Comparison of ENCODE assay signal across 10 cellular contexts in the genomic region with DNA sequence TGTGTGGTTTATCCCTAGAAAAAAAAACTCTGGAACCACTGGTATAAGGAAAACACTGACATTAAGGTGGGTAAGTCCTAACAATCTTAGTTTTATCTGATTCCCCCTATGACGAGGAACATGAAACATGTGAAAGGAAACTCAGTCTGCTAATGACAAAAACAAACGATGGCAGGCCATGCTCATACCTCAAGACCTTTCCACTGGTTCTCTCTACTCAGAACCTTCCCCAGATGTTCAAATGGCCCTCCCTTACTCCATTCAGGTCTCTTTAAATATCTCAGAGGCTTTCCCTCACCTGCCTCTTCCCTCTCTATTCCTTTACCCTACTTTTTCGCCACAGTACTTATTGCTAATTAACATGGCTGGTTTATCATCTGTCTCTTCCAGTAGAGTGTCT. TPM values are rescaled to one million over a fixed set of nuclear protein-coding genes. Genes with fewer than 3 reads are reported as not detected.
DNase-seq lines count a peak whose midpoint lies in the region; ATAC-seq, FAIRE-seq and TF ChIP-seq lines count a peak whose summit lies in the region.
"Had no signal": no experiment of that assay in that cellular context is flagged by ENCODE, and none has a peak within 500 bp of the region (broad histone marks: within the 10 kb centered on the region; RNA-seq: fewer than 3 reads in every experiment).

No MANE protein-coding gene starts in this region.

- H3K36me3 Mint-ChIP-seq in neural progenitor cell = peaks cover 38% of the 10 kb centered on the region

- peaks cover 4% of the 10 kb centered on the region for H3K9me3 Mint-ChIP-seq in neural progenitor cell

- peaks cover 40% of the 10 kb centered on the region for H3K36me3 ChIP-seq in DOHH2 (ENCODE audit: control insufficient read depth, low read length)
- H3K36me3 ChIP-seq in HUES64 (ENCODE audit: insufficient read depth, low read length) = no peaks in the 10 kb centered on the region
- H3K36me3 ChIP-seq in GM12878 (ENCODE audit: control insufficient read depth in 2 of 2, insufficient read depth in 2 of 2, low read length in 1 of 2) = no peaks in the 10 kb centered on the region
- no peaks in the 10 kb centered on the region for H3K36me3 ChIP-seq in neural progenitor cell

- ATAC-seq in GM12878 (peak; percentile 15), GM19455 (IDR thresholded peaks at IDR 0.05; ENCODE audit: unreplicated experiment) (no peak)

- no peak for TF ChIP-seq EP300 in GM12878 (IDR thresholded peaks at IDR 0.05; ENCODE audit: borderline replicate concordance in 1 of 2, control insufficient read depth in 1 of 2, low read depth in 2 of 2, low read length in 2 of 2)

- H3K9me3 ChIP-seq in DOHH2 (ENCODE audit: control insufficient read depth, insufficient read depth, low read length) (no peaks in the 10 kb centered on the region), HUES64 (ENCODE audit: insufficient read depth, low read depth, low read length) (no peaks in the 10 kb centered on the region), GM12878 (replicated peaks; ENCODE audit: control insufficient read depth, insufficient read depth, low read length) (no peaks in the 10 kb centered on the region; the same call in 2 of the 3 replicates), neural progenitor cell (ENCODE audit: low read depth) (no peaks in the 10 kb centered on the region)
- H3K9me3 ChIP-seq: MG63 had no signal

- POLR2A ChIA-PET in GM12878 (lab: Charles Lee) = no interaction called here

- H3K27me3 Mint-ChIP-seq in neural progenitor cell (ENCODE audit: insufficient read depth, low read depth) = no peaks in the 10 kb centered on the region

- no peak for FAIRE-seq in GM12878 (lab: Jason Lieb, UNC)
- FAIRE-seq: urothelium cell line had no signal

- peak overlapping the region; percentile 79; the same call in 1 of the 2 replicates for H3K27ac ChIP-seq in DOHH2 (ENCODE audit: low read depth, low read length)
- no peak overlapping the region for H3K27ac ChIP-seq in HUES64 (ENCODE audit: low read depth, low read length)
- peak overlapping the region; percentile 24 for H3K27ac ChIP-seq in GM12878 (ENCODE audit: control insufficient read depth, insufficient read depth)
- no peak overlapping the region for H3K27ac ChIP-seq in neural progenitor cell

- H3F3A ChIP-seq in DOHH2 (ENCODE audit: control insufficient read depth, insufficient read depth) = peaks cover 12% of the 10 kb centered on the region
- peaks cover 20% of the 10 kb centered on the region for H3F3A ChIP-seq in neural progenitor cell (ENCODE audit: low read depth)

- CTCF ChIA-PET in GM12878 (lab: Yijun Ruan, JAX) = no interaction called here

- RAD21 ChIA-PET in GM12878 (lab: Charles Lee; ENCODE audit: unreplicated experiment) = no interaction called here

- TF ChIP-seq CTCF in DOHH2 (IDR thresholded peaks at IDR 0.05; ENCODE audit: low read depth, low read length, poor library complexity, severe bottlenecking) (no peak), GM12878 (IDR thresholded peaks at IDR 0.05 in 2 of 3, conservative IDR thresholded peaks at IDR 0.05 in 1 of 3; ENCODE audit: control insufficient read depth in 2 of 3, extremely low read depth in 1 of 3, insufficient read depth in 1 of 3, low read depth in 3 of 3, low read length in 3 of 3) (no peak), neural progenitor cell (IDR thresholded peaks at IDR 0.05) (no peak)

- no peaks in the 10 kb centered on the region for H3K27me3 ChIP-seq in DOHH2 (ENCODE audit: control insufficient read depth, low read length)
- H3K27me3 ChIP-seq in HUES64 (ENCODE audit: insufficient read depth, low read length) = 0 out of 2 replicates have a peak, but pooled peaks cover 7% of the 10 kb centered on the region
- H3K27me3 ChIP-seq in GM12878 (replicated peaks in 1 of 2; ENCODE audit: control insufficient read depth in 2 of 2, insufficient read depth in 2 of 2, low read length in 1 of 2) = no peaks in the 10 kb centered on the region
- H3K27me3 ChIP-seq in neural progenitor cell = no peaks in the 10 kb centered on the region
- H3K27me3 ChIP-seq: MG63 had no signal

- no peak overlapping the region for H2AFZ ChIP-seq in GM12878 (ENCODE audit: control insufficient read depth, low read depth, low read length)
- H2AFZ ChIP-seq in neural progenitor cell (replicated peaks) = no peak overlapping the region

- H4K20me1 ChIP-seq in DOHH2 (ENCODE audit: control insufficient read depth, insufficient read depth, low read depth, low read length) (no peaks in the 10 kb centered on the region), GM12878 (ENCODE audit: control insufficient read depth, insufficient read depth) (no peaks in the 10 kb centered on the region), neural progenitor cell (ENCODE audit: low read depth) (peaks cover 25% of the 10 kb centered on the region)

- H3K9me2 ChIP-seq in DOHH2 (replicated peaks; ENCODE audit: control insufficient read depth, low read length) = no peaks in the 10 kb centered on the region; the same call in 1 of the 2 replicates

- peaks cover 76% of the 10 kb centered on the region for H3K79me2 ChIP-seq in DOHH2 (ENCODE audit: control insufficient read depth, low read length)
- peaks cover 69% of the 10 kb centered on the region for H3K79me2 ChIP-seq in GM12878 (ENCODE audit: control insufficient read depth, insufficient read depth, low read length)
- peaks cover 65% of the 10 kb centered on the region for H3K79me2 ChIP-seq in neural progenitor cell (ENCODE audit: low read depth)

- TF ChIP-seq POLR2A in GM12878 (IDR thresholded peaks at IDR 0.05; ENCODE audit: low read depth, low read length) = no peak

- H3K4me3 ChIP-seq in DOHH2 (ENCODE audit: low read length) (peak overlapping the region; percentile 96), HUES64 (ENCODE audit: low read length) (peak overlapping the region; percentile 96), GM12878 (peak overlapping the region; percentile 93), neural progenitor cell (peak overlapping the region; percentile 78)

- DNase-seq in GM12878 (ENCODE audit: low read depth, low spot score) = no peak
- DNase-seq in neural progenitor cell (ENCODE audit: low spot score) = no peak
- no peak for DNase-seq in epidermal melanocyte (ENCODE audit: insufficient read length, low spot score)
- DNase-seq in NCI-H2081 treated with DMSO at 0.1 percent for 48 hours (lab: John Stamatoyannopoulos, UW) = no peak
- DNase-seq in stimulated activated CD4-positive, alpha-beta T cell treated with anti-CD3 and anti-CD28 coated beads, Interleukin-4, amount 100 ng/mL, for 4 hours = no peak
- DNase-seq: MG63 had no signal

- peak overlapping the region; percentile 98 for H3K4me3 Mint-ChIP-seq in neural progenitor cell

- BruUV-seq in GM12878 (replicated peaks; lab: Mats Ljungman, UMichigan) = no TSS peak

- intact Hi-C loops in GM12878 (cut with micrococcal nuclease; ENCODE audit: unreplicated experiment) = no loop called here

- WGBS in HUES64 = 93% methylated on average over 3 of the region's 3 CpGs
- WGBS in GM12878 (ENCODE audit: insufficient coverage, insufficient replicate concordance, low lambda C conversion rate, missing lambda C conversion rate) = 15% methylated on average over 3 of the region's 3 CpGs

- H3K9ac ChIP-seq in HUES64 (ENCODE audit: low read depth, low read length) = no peak overlapping the region
- 0 out of 2 replicates have a peak overlapping the region, but pooled peaks have one; percentile 3 for H3K9ac ChIP-seq in GM12878 (ENCODE audit: control insufficient read depth, insufficient read depth, low read length)
- H3K9ac ChIP-seq in neural progenitor cell = no peak overlapping the region

- H3K4me1 ChIP-seq in DOHH2 (ENCODE audit: control insufficient read depth, low read length) (peaks cover 57% of the 10 kb centered on the region), HUES64 (ENCODE audit: insufficient read depth, low read length) (peaks cover 7% of the 10 kb centered on the region), GM12878 (ENCODE audit: control insufficient read depth, insufficient read depth, low read length) (peaks cover 18% of the 10 kb centered on the region), neural progenitor cell (peaks cover 8% of the 10 kb centered on the region)

- SMC1A ChIA-PET in GM12878 (lab: Charles Lee; ENCODE audit: uncharacterized antibody, unreplicated experiment) = interaction anchor here (0.9 kb wide), 1 partner anchor 86 kb away, joined by 3 read pairs; no protein-coding TSS in a partner anchor

- in situ Hi-C loops in GM12878 (cut with MboI) = no loop called here

- H3K27ac Mint-ChIP-seq in neural progenitor cell = no peak overlapping the region

- H3K4me2 ChIP-seq in DOHH2 (ENCODE audit: low read length) = peak overlapping the region; percentile 87
- H3K4me2 ChIP-seq in GM12878 (ENCODE audit: control insufficient read depth, insufficient read depth) = peak overlapping the region; percentile 91
- H3K4me2 ChIP-seq in neural progenitor cell = peak overlapping the region; percentile 92

- TF ChIP-seq RAD21 in GM12878 (IDR thresholded peaks at IDR 0.05; ENCODE audit: insufficient read depth, low read depth, low read length) = no peak

- peaks cover 20% of the 10 kb centered on the region for H3K4me1 Mint-ChIP-seq in neural progenitor cell

TF ChIP-seq in GM12878, 131 proteins besides CTCF, POLR2A, EP300 and RAD21 (continues in another document):
- TF ChIP-seq MXI1 (IDR thresholded peaks at IDR 0.05; ENCODE audit: low read depth, low read length) = no peak
- TF ChIP-seq LARP7 (IDR thresholded peaks at IDR 0.05) = no peak
- TF ChIP-seq SRF (IDR thresholded peaks at IDR 0.05; ENCODE audit: low read depth in 2 of 2, low read length in 2 of 2) = no peak

RNA-seq across cellular contexts. Expression of a gene that starts 1.6 kb away (rescaled TPM):
- polyA plus RNA-seq in HUES64 (2013, experiment 1 of 2) = 19.4 TPM
- polyA plus RNA-seq in HUES64 (2013, experiment 2 of 2) = 23.6 TPM
- 142 and 161 TPM in 2 replicates for total RNA-seq in GM12878 (2013; cell fraction: nucleolus; rRNA removed)
- total RNA-seq in GM12878 (2014; rRNA removed) (19.1 and 20.4 TPM in 2 replicates), GM12878 (2014; rRNA removed; fragmentation: Illumina TruSeq; extraction: Trizol) (15.8 and 16.6 TPM in 2 replicates), GM12878 (2021) (27.6 and 34.0 TPM in 2 replicates), neural progenitor cell (ENCODE audit: low replicate concordance) (33.6 and 34.6 TPM in 2 replicates)
- polyA plus RNA-seq in GM12878 (2011; ENCODE audit: low read depth) = 12.4 TPM
- polyA plus RNA-seq in GM12878 (2011; rRNA removed) (23.2 and 24.1 TPM in 2 replicates), GM12878 (2014; fragmentation: Illumina TruSeq; extraction: Trizol) (21.0 and 21.8 TPM in 2 replicates), GM12878 (2014; fragmentation: Nextera tagmentation; extraction: Ambion mirVana) (1 to 10 TPM; 4.0 to 6.1 TPM), GM12878 (2014; rRNA removed) (23.2 and 25.2 TPM in 2 replicates), GM12878 (2016; fragmentation: Nextera tagmentation; extraction: Ambion mirVana) (10 to 100 TPM; 24.1 to 25.1 TPM)
- polyA plus RNA-seq in GM12878 (2011; cell fraction: cytosol; rRNA removed) = 33.1 and 34.0 TPM in 2 replicates
- 66.3 and 81.0 TPM in 2 replicates for polyA plus RNA-seq in GM12878 (2011; cell fraction: nucleus; rRNA removed)
- 19.6 and 21.1 TPM in 2 replicates for polyA plus RNA-seq in GM12878 (2012)
- polyA minus RNA-seq in GM12878 (2011; rRNA and poly(A)+ RNA removed) = 67.0 TPM in 2 replicates
- 13.8 and 14.8 TPM in 2 replicates for polyA minus RNA-seq in GM12878 (2011; cell fraction: cytosol; rRNA and poly(A)+ RNA removed)
- polyA minus RNA-seq in GM12878 (2011; cell fraction: nucleus; rRNA and poly(A)+ RNA removed) = 62.4 and 109 TPM in 2 replicates

Comparison
In these comparisons a context has a peak if more than half of its experiments do, and no peak if none do; other contexts are left out.
1. H3K27ac ChIP-seq: peak in DOHH2 (single experiment) and GM12878 (single experiment); none in HUES64 (single experiment) and neural progenitor cell (single experiment).
2. Peak in every context shown above with its lines, with median percentiles within 50 percentile points of each other: H3K4me2 ChIP-seq and H3K4me3 ChIP-seq.